Comparison of ENCODE assay signal across 8 cellular contexts in the genomic region with DNA sequence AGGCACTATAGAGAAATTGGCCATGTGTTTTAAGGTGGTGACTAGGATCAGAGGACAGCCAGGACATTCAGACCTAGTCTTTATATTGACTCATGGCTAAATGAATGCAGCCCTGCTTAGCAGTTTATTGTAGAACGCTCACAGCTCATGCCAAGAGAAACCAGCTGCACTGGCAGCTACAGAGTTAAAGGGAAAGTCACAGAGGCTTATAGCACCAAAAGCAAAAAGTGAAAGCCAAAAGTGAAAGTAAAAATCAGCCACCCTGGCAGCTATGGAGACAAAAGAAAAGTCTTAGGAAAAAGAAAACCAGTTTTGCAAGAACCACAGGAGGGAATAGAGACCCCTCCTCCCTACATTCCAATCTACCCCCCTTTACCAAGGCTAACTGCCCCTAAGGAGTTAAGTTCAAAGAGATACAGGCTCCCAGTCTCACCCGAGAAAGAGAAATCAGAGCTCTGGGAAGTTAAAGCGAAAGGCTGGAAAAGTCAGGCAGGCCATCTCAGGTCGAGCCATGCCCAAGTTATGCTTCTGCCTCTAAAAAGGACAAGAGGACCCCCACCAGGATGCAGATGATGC.
DNase-seq lines count a peak whose midpoint lies in the region; ATAC-seq and TF ChIP-seq lines count a peak whose summit lies in the region.

No MANE protein-coding gene starts in this region.

- TF ChIP-seq POLR2A in prostate gland (IDR thresholded peaks at IDR 0.05) = no peak

- CTCF ChIA-PET in A673 (lab: Charles Lee) = no interaction called here
- CTCF ChIA-PET in activated B cell treated with CpG ODN at 0.5 μM for 24 hours (lab: Charles Lee) = no interaction called here

- POLR2A ChIA-PET in A673 (lab: Charles Lee; ENCODE audit: low non-redundant PET) = no interaction called here
- POLR2A ChIA-PET in activated B cell treated with CpG ODN at 0.5 μM for 24 hours (lab: Charles Lee) = interaction anchor here (0.6 to 1.6 kb wide), 3 partner anchors 35 to 99 kb away, joined by 3 to 8 read pairs (median 6); a partner anchor contains a TSS

- H3K9me3 Mint-ChIP-seq in activated B cell treated with CpG ODN at 0.5 μM for 24 hours = no peaks in the 10 kb centered on the region

- ATAC-seq in activated B cell treated with CpG ODN at 0.5 μM for 24 hours (ENCODE audit: low read depth) (peak; percentile 40), Right ventricle myocardium superior (ENCODE audit: poor library complexity) (peak; percentile 78), HG03159 (IDR thresholded peaks at IDR 0.05; ENCODE audit: unreplicated experiment) (no peak), GM21737 (IDR thresholded peaks at IDR 0.05; ENCODE audit: unreplicated experiment) (no peak)

- H3K4me3 ChIP-seq in A673 (ENCODE audit: low read depth, low read length, poor library complexity, severe bottlenecking) = peak overlapping the region; percentile 19
- peak overlapping the region; percentile 18 to 31 for H3K4me3 ChIP-seq in prostate gland

- BruUV-seq in A673 (replicated peaks; lab: Mats Ljungman, UMichigan) = no TSS peak

- WGBS in prostate gland = 2% methylated on average over 4 of the region's 4 CpGs

- H3K4me1 ChIP-seq in A673 (ENCODE audit: insufficient read depth, low read length, poor library complexity, severe bottlenecking) (no peaks in the 10 kb centered on the region), prostate gland (replicated peaks) (no peaks in the 10 kb centered on the region)

- peaks cover 20% of the 10 kb centered on the region for H3K4me1 Mint-ChIP-seq in activated B cell treated with CpG ODN at 0.5 μM for 24 hours

- H3K9me3 ChIP-seq in A673 (ENCODE audit: low read depth, low read length, poor library complexity, severe bottlenecking) (peaks cover 21% of the 10 kb centered on the region), prostate gland (no peaks in the 10 kb centered on the region)

- TF ChIP-seq CTCF in A673 (conservative IDR thresholded peaks at IDR 0.05; ENCODE audit: low read depth, low read length) (no peak), GM20000 (IDR thresholded peaks at IDR 0.05; ENCODE audit: extremely low read depth, missing control alignments) (no peak), activated B cell treated with CpG ODN at 0.5 μM for 24 hours (IDR thresholded peaks at IDR 0.05) (no peak), prostate gland (IDR thresholded peaks at IDR 0.05) (no peak)

- H3K27me3 ChIP-seq in A673 (replicated peaks; ENCODE audit: insufficient read depth, low read depth, low read length, poor library complexity) = no peaks in the 10 kb centered on the region
- no peaks in the 10 kb centered on the region for H3K27me3 ChIP-seq in prostate gland (replicated peaks; ENCODE audit: insufficient read depth)

- H3K27ac ChIP-seq in A673 (ENCODE audit: low read depth, low read length, poor library complexity, severe bottlenecking) = no peak overlapping the region
- peak overlapping the region; percentile 64 to 70 for H3K27ac ChIP-seq in prostate gland

- H3K27ac Mint-ChIP-seq in activated B cell treated with CpG ODN at 0.5 μM for 24 hours = peak overlapping the region; percentile 86

- no peak for DNase-seq in A673 (ENCODE audit: low spot score)
- DNase-seq in GM20000 (ENCODE audit: low spot score) = peak; percentile 55
- DNase-seq in activated B cell treated with CpG ODN at 0.5 μM for 24 hours = no peak
- DNase-seq in Right ventricle myocardium superior = no peak
- DNase-seq in prostate gland (ENCODE audit: low spot score) = no peak
- no peak for DNase-seq in SHP77 (lab: John Stamatoyannopoulos, UW)

- H3K27me3 Mint-ChIP-seq in activated B cell treated with CpG ODN at 0.5 μM for 24 hours = no peaks in the 10 kb centered on the region

- H3K36me3 ChIP-seq in A673 (ENCODE audit: insufficient read depth, low read length, poor library complexity, severe bottlenecking) = no peaks in the 10 kb centered on the region
- no peaks in the 10 kb centered on the region for H3K36me3 ChIP-seq in prostate gland

- peak overlapping the region; percentile 91 for H3K4me3 Mint-ChIP-seq in activated B cell treated with CpG ODN at 0.5 μM for 24 hours

- intact Hi-C loops in A673 (cut with micrococcal nuclease; ENCODE audit: unreplicated experiment) (no loop called here), activated B cell treated with CpG ODN at 0.5 μM for 24 hours (cut with micrococcal nuclease) (no loop called here), Right ventricle myocardium superior (cut with DNase I) (no loop called here), prostate gland (cut with DNase I) (loop anchor here (10.0 kb wide), 1 partner anchor 100 kb away; a partner anchor contains a TSS)

- peaks cover 4% of the 10 kb centered on the region for H3K36me3 Mint-ChIP-seq in activated B cell treated with CpG ODN at 0.5 μM for 24 hours (ENCODE audit: low read depth)

Comparison
In these comparisons a context has a peak if more than half of its experiments do, and no peak if none do; other contexts are left out.
1. ATAC-seq: peak in activated B cell treated with CpG ODN at 0.5 μM for 24 hours (single experiment) and Right ventricle myocardium superior (single experiment); none in HG03159 (single experiment) and GM21737 (single experiment).